Comparison of ENCODE assay signal across 8 cellular contexts in the genomic region with DNA sequence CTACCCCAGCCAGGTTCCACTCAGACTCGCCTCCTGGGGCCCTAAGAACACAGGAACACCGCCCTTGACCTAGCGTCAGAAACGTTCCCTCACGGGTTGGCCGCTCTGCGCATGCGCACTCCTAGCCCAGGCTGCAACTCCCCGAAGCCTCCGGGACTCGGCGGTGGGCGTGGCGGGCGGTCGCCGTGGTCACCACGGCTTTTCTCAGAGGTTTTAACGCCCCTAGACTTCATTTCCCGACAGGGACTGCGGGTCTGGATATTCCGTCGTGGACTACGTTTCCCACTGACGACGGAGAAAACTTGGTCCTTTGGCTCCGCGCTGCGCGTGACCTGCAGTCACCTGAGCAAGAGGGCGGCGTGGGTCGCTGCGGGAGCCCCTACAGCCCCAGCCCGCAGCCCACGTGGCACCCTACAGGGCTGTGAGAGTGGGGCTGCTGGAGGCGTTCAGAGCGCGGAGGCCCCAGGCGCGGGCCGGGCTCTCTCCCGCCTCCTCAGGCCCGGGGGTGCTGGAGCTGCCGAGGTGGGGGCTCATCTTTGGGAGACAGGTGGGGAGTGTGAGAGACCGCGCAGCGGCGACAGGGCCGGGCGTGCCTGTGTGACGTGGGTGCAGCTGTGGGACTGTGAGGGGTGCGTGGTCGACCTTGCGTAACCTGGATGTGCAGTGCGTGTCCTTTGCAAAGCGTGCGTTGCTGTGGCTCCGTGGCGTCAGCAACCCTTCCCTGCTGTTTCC. TPM values are rescaled to one million over a fixed set of nuclear protein-coding genes. Genes with fewer than 3 reads are reported as not detected.
DNase-seq lines count a peak whose midpoint lies in the region; ATAC-seq and TF ChIP-seq lines count a peak whose summit lies in the region.

No MANE protein-coding gene starts in this region.

- H3K4me3 ChIP-seq in breast epithelium (peak overlapping the region; percentile 56 to 95 (median 79)), foreskin fibroblast (ENCODE audit: low read depth in 1 of 2, low read length in 2 of 2) (peak overlapping the region; percentile 50 to 51), suprapubic skin (peak overlapping the region; percentile 71)

- H3K36me3 ChIP-seq in breast epithelium (peaks cover 12% of the 10 kb centered on the region), suprapubic skin (peaks cover 11% of the 10 kb centered on the region)

- no peak for TF ChIP-seq POLR2A in breast epithelium (IDR thresholded peaks at IDR 0.05)
- TF ChIP-seq POLR2A in suprapubic skin (IDR thresholded peaks at IDR 0.05) = no peak

- peak overlapping the region; percentile 58 to 66 for H3K27ac ChIP-seq in breast epithelium
- no peak overlapping the region for H3K27ac ChIP-seq in suprapubic skin

- DNase-seq in breast epithelium (ENCODE audit: low spot score in 2 of 2) = peak; percentile 53 to 82
- no peak for DNase-seq in MCF 10A (ENCODE audit: unreplicated experiment)
- DNase-seq in activated CD8-positive, alpha-beta memory T cell treated with anti-CD3 and anti-CD28 coated beads, Interleukin-2, amount 50 U/mL, for 48 hours = peak; percentile 69
- peak; percentile 26 to 75 for DNase-seq in foreskin fibroblast
- peak; percentile 74 to 81 for DNase-seq in suprapubic skin (ENCODE audit: low spot score in 2 of 2)

- H3K27me3 Mint-ChIP-seq in MCF 10A (ENCODE audit: insufficient read depth, unreplicated experiment) (no peaks in the 10 kb centered on the region), nephron (ENCODE audit: low read depth) (peaks cover 3% of the 10 kb centered on the region)

- intact Hi-C loops in breast epithelium (cut with DNase I; ENCODE audit: low total_unique reads) = no loop called here
- intact Hi-C loops in MCF 10A (cut with micrococcal nuclease) = no loop called here

- no peak for TF ChIP-seq EP300 in suprapubic skin (IDR thresholded peaks at IDR 0.05)

- POLR2A ChIA-PET in MCF 10A (lab: Yijun Ruan, JAX) = no interaction called here

- H3K4me1 ChIP-seq in breast epithelium = no peaks in the 10 kb centered on the region
- peaks cover 9% of the 10 kb centered on the region for H3K4me1 ChIP-seq in suprapubic skin

- H3K36me3 Mint-ChIP-seq in MCF 10A (ENCODE audit: insufficient read depth, unreplicated experiment) (no peaks in the 10 kb centered on the region), nephron (ENCODE audit: low read depth) (peaks cover 43% of the 10 kb centered on the region)

- TF ChIP-seq CTCF in breast epithelium (IDR thresholded peaks at IDR 0.05) (no peak), MCF 10A (IDR thresholded peaks at IDR 0.05; ENCODE audit: unreplicated experiment) (no peak), foreskin fibroblast (IDR thresholded peaks at IDR 0.05; ENCODE audit: low read depth, low read length) (no peak), nephron (IDR thresholded peaks at IDR 0.05; ENCODE audit: unreplicated experiment in 3 of 3) (no peak), suprapubic skin (IDR thresholded peaks at IDR 0.05) (no peak)

- no peak for ATAC-seq in GM19035 (IDR thresholded peaks at IDR 0.05; ENCODE audit: unreplicated experiment)
- ATAC-seq in GM21423 (IDR thresholded peaks at IDR 0.05; ENCODE audit: unreplicated experiment) = no peak

- H3K9me3 Mint-ChIP-seq in MCF 10A (ENCODE audit: unreplicated experiment) (peaks cover 11% of the 10 kb centered on the region), nephron (peaks cover 51% of the 10 kb centered on the region)

- CTCF ChIA-PET in MCF 10A (lab: Yijun Ruan, JAX) = no interaction called here

- H3K27ac Mint-ChIP-seq in MCF 10A (ENCODE audit: low read depth, unreplicated experiment) = no peak overlapping the region
- peak overlapping the region; percentile 48 to 61 (median 51) for H3K27ac Mint-ChIP-seq in nephron

- H3K27me3 ChIP-seq in breast epithelium (no peaks in the 10 kb centered on the region), suprapubic skin (no peaks in the 10 kb centered on the region)

- H3K9me3 ChIP-seq in breast epithelium = peaks cover 30 to 31% of the 10 kb centered on the region in 2 donors
- no peaks in the 10 kb centered on the region for H3K9me3 ChIP-seq in suprapubic skin

- WGBS in suprapubic skin = under 1% methylated on average over 34 of the region's 60 CpGs

- H3K4me3 Mint-ChIP-seq in MCF 10A (ENCODE audit: unreplicated experiment) = no peak overlapping the region
- H3K4me3 Mint-ChIP-seq in nephron = peak overlapping the region; percentile 81 to 88 (median 88)

- BruUV-seq in MCF 10A (replicated peaks; lab: Mats Ljungman, UMichigan) = no TSS peak

- H3K4me1 Mint-ChIP-seq in MCF 10A (ENCODE audit: insufficient read depth, unreplicated experiment) (no peaks in the 10 kb centered on the region), nephron (no peaks in the 10 kb centered on the region)

RNA-seq across cellular contexts. Expression of gene ZNF573, which starts 38.0 kb away (rescaled TPM):
- total RNA-seq in breast epithelium = 10 to 100 TPM in 2 of 3 donors, 1 to 10 TPM in 1; 6.2 to 16.7 (median 11.6) TPM
- 6.1 and 11.9 TPM in 2 replicates for total RNA-seq in MCF 10A (2022)
- total RNA-seq in suprapubic skin = 10 to 100 TPM in 2 of 4 donors, 1 to 10 TPM in 2; 2.6 to 16.3 (median 9.3) TPM
